ENCODE assay signal across 16 cellular contexts in genomic region chr17:56185905-56186783, GRCh38. TPM values are rescaled to one million over a fixed set of nuclear protein-coding genes. Genes with fewer than 3 reads are reported as not detected.
DNase-seq lines count a peak whose midpoint lies in the region; ATAC-seq, FAIRE-seq and TF ChIP-seq lines count a peak whose summit lies in the region.
"Had no signal": no experiment of that assay in that cellular context is flagged by ENCODE, and none has a peak within 500 bp of the region (broad histone marks: within the 10 kb centered on the region; RNA-seq: fewer than 3 reads in every experiment).

No MANE protein-coding gene starts in this region.

- no peaks in the 10 kb centered on the region for H3K27me3 Mint-ChIP-seq in stimulated activated naive B cell treated with anti-CD40 and anti-IgM and Interleukin-4, amounts not matched to agents 10 μg/mL and 1 μg/mL and 100 μg/mL, for 72 hours

- DNase-seq in AG20443 (ENCODE audit: low spot score) (peak; percentile 76), NCI-H226 (peak; percentile 38), cardiac fibroblast (ENCODE audit: low read depth in 2 of 2) (peak; percentile 34 to 77), NCI-H128 (lab: John Stamatoyannopoulos, UW; ENCODE audit: unreplicated experiment) (no peak), COLO668 (lab: John Stamatoyannopoulos, UW; ENCODE audit: unreplicated experiment) (no peak), kidney (no peak)
- DNase-seq in stimulated activated naive B cell treated with anti-CD40 and anti-IgM and Interleukin-4, amounts not matched to agents 10 μg/mL and 1 μg/mL and 100 μg/mL, for 72 hours: no peak
- DNase-seq: midbrain; NCI-H2081 treated with DMSO at 0.1 percent for 48 hours; posterior cingulate gyrus; stimulated activated naive CD4-positive, alpha-beta T cell had no signal

- no peak overlapping the region for H3K4me3 Mint-ChIP-seq in stimulated activated naive B cell treated with anti-CD40 and anti-IgM and Interleukin-4, amounts not matched to agents 10 μg/mL and 1 μg/mL and 100 μg/mL, for 72 hours
- H3K4me3 Mint-ChIP-seq: CD14-positive monocyte had no signal

- H3K36me3 ChIP-seq in mesodermal cell (ENCODE audit: control insufficient read depth, insufficient read depth, low read length) (no peaks in the 10 kb centered on the region), kidney (ENCODE audit: control insufficient read depth in 1 of 2, insufficient read depth in 2 of 2, low read length in 2 of 2) (no peaks in the 10 kb centered on the region)

- intact Hi-C loops in kidney (cut with DNase I): no loop called here

- no peak overlapping the region for H3K27ac Mint-ChIP-seq in stimulated activated naive B cell treated with anti-CD40 and anti-IgM and Interleukin-4, amounts not matched to agents 10 μg/mL and 1 μg/mL and 100 μg/mL, for 72 hours

- no peaks in the 10 kb centered on the region for H3K4me1 Mint-ChIP-seq in stimulated activated naive B cell treated with anti-CD40 and anti-IgM and Interleukin-4, amounts not matched to agents 10 μg/mL and 1 μg/mL and 100 μg/mL, for 72 hours
- H3K4me1 Mint-ChIP-seq: CD14-positive monocyte had no signal

- H3K9ac ChIP-seq in kidney (ENCODE audit: low read length in 2 of 2): no peak overlapping the region
- H3K9ac ChIP-seq: KMS-11 had no signal

- H3K27ac ChIP-seq in mesodermal cell (ENCODE audit: low read depth, low read length, severe bottlenecking): peak overlapping the region; percentile 60
- no peak overlapping the region for H3K27ac ChIP-seq in kidney (ENCODE audit: low read depth in 2 of 2, low read length in 2 of 2)
- H3K27ac ChIP-seq: KMS-11 had no signal

- TF ChIP-seq CTCF in cardiac fibroblast (IDR thresholded peaks at IDR 0.05; ENCODE audit: low read depth, low read length) (no peak), kidney (IDR thresholded peaks at IDR 0.05; ENCODE audit: borderline replicate concordance, extremely low read depth, insufficient read depth) (no peak)

- no peaks in the 10 kb centered on the region for H3K36me3 Mint-ChIP-seq in stimulated activated naive B cell treated with anti-CD40 and anti-IgM and Interleukin-4, amounts not matched to agents 10 μg/mL and 1 μg/mL and 100 μg/mL, for 72 hours
- H3K36me3 Mint-ChIP-seq: CD14-positive monocyte had no signal

- H3K4me3 ChIP-seq in cardiac fibroblast (replicated peaks in 1 of 2; ENCODE audit: low read depth in 2 of 2, low read length in 2 of 2): no peak overlapping the region
- H3K4me3 ChIP-seq in mesodermal cell (ENCODE audit: extremely low read depth, insufficient read depth, low read length, poor library complexity, severe bottlenecking): no peak overlapping the region
- no peak overlapping the region for H3K4me3 ChIP-seq in kidney (ENCODE audit: low read length in 2 of 2)

- no peaks in the 10 kb centered on the region for H3K9me3 ChIP-seq in mesodermal cell (ENCODE audit: control insufficient read depth, low read length)
- H3K9me3 ChIP-seq in kidney (ENCODE audit: control insufficient read depth in 1 of 2, low read length in 2 of 2): no peaks in the 10 kb centered on the region

- no peaks in the 10 kb centered on the region for H3K9me3 Mint-ChIP-seq in stimulated activated naive B cell treated with anti-CD40 and anti-IgM and Interleukin-4, amounts not matched to agents 10 μg/mL and 1 μg/mL and 100 μg/mL, for 72 hours

- H3K4me1 ChIP-seq in mesodermal cell (ENCODE audit: control insufficient read depth, insufficient read depth, low read length, poor library complexity, severe bottlenecking): peaks cover 18% of the 10 kb centered on the region
- H3K4me1 ChIP-seq in kidney (ENCODE audit: control insufficient read depth in 1 of 2, insufficient read depth in 1 of 2, low read depth in 1 of 2, low read length in 2 of 2): no peaks in the 10 kb centered on the region

- no peak for FAIRE-seq in kidney (lab: Jason Lieb, UNC)

- 81 to 83% methylated on average over 5 to 6 of the region's 10 CpGs for WGBS in mesodermal cell (ENCODE audit: insufficient coverage in 2 of 2), 2 experiments

- ATAC-seq in stimulated activated naive B cell treated with anti-CD40 and anti-IgM and Interleukin-4, amounts not matched to agents 10 μg/mL and 1 μg/mL and 100 μg/mL, for 72 hours (replicated peaks): no peak

RNA-seq across cellular contexts. Expression of gene ANKFN1, which starts 32.9 kb away (rescaled TPM):
- 0.88 TPM for polyA plus RNA-seq in mesodermal cell (2013, experiment 1 of 2)
- polyA plus RNA-seq in mesodermal cell (2013, experiment 2 of 2): 0.51 TPM
- 0.19 TPM for total RNA-seq in kidney
- not detected for polyA plus RNA-seq in kidney (ENCODE audit: insufficient read depth, low read depth, low replicate concordance)
- total RNA-seq: cardiac septum, G401 had no signal
- polyA plus RNA-seq: CD14-positive monocyte had no signal

Comparison
In these comparisons a context has a peak if more than half of its experiments do, and no peak if none do; other contexts are left out.
1. DNase-seq: peak in AG20443 (single experiment), NCI-H226 (single experiment) and cardiac fibroblast (2 of 2); none in NCI-H128 (single experiment), stimulated activated naive B cell treated with anti-CD40 and anti-IgM and Interleukin-4, amounts not matched to agents 10 μg/mL and 1 μg/mL and 100 μg/mL, for 72 hours (single experiment), COLO668 (single experiment) and kidney (single experiment).